2 cellular contexts compared by ENCODE assay signal in genomic region chr21:45814151-45814940, GRCh38.
TF ChIP-seq lines count a peak whose summit lies in the region.
"Not testable (repeated sequence)": the region's sequence is repeated elsewhere in the genome, so short reads cannot be mapped to it uniquely, and the experiment has no call there.

No MANE protein-coding gene starts in this region.

TF ChIP-seq in K562, 482 proteins besides CTCF, POLR2A, EP300 and RAD21:
- TF ChIP-seq, protein P1, sequence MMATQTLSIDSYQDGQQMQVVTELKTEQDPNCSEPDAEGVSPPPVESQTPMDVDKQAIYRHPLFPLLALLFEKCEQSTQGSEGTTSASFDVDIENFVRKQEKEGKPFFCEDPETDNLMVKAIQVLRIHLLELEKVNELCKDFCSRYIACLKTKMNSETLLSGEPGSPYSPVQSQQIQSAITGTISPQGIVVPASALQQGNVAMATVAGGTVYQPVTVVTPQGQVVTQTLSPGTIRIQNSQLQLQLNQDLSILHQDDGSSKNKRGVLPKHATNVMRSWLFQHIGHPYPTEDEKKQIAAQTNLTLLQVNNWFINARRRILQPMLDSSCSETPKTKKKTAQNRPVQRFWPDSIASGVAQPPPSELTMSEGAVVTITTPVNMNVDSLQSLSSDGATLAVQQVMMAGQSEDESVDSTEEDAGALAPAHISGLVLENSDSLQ (IDR thresholded peaks at IDR 0.05), result peak; percentile 35; the same call in 1 of the 2 replicates
- TF ChIP-seq, protein P2, sequence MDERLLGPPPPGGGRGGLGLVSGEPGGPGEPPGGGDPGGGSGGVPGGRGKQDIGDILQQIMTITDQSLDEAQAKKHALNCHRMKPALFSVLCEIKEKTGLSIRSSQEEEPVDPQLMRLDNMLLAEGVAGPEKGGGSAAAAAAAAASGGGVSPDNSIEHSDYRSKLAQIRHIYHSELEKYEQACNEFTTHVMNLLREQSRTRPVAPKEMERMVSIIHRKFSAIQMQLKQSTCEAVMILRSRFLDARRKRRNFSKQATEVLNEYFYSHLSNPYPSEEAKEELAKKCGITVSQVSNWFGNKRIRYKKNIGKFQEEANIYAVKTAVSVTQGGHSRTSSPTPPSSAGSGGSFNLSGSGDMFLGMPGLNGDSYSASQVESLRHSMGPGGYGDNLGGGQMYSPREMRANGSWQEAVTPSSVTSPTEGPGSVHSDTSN (CRISPR knock-in tag; IDR thresholded peaks at IDR 0.05; ENCODE audit: low read depth), result not testable (repeated sequence)
- TF ChIP-seq, protein P2 (tag; conservative IDR thresholded peaks at IDR 0.05; ENCODE audit: low read depth), result peak; percentile 20; the same call in 1 of the 2 replicates

TF ChIP-seq in neural cell, 6 proteins besides CTCF, POLR2A, EP300 and RAD21:
- TF ChIP-seq POLR2AphosphoS5 (IDR thresholded peaks at IDR 0.05), result peak; percentile 50
